11 cellular contexts compared by ENCODE assay signal in the genomic region with DNA sequence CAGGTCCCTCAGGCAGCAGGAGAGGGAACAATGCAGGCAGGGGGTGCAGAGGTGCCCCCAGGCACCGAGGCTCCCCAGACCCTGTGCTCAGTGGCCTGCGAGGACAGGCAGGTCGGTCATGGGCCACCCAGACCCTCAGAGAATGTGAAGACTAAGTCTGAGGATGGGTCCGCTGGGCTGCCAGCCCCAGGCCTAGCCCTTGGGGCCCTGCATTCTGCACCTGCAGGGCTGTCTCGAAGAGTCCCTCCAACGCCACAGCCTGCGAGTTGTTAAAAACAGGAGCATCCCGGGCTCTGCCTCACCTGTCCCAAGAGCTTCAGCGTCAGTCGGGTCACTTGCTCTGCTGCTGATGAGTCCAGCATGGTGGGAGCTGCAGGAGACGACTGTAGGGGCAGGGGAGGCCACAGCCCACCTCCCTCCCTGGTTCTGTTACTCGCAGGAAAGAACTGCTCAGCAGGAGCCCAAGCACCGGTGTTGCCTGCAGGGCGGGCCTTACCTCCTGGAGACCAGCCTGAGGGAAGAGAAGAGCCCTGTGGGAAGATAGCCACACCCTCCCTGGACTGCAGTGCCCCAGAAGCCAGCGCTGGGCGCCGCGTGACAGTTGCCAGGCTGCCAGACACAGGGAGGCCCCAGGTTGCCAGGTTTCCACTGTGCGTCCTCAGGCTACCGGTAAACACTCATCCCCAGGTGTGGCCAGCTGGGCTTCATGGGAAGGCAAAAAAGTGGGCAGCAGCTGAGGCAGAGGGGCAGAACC. TPM values are rescaled to one million over a fixed set of nuclear protein-coding genes. Genes with fewer than 3 reads are reported as not detected.
DNase-seq lines count a peak whose midpoint lies in the region; ATAC-seq and TF ChIP-seq lines count a peak whose summit lies in the region.
"Had no signal": no experiment of that assay in that cellular context is flagged by ENCODE, and none has a peak within 500 bp of the region (broad histone marks: within the 10 kb centered on the region; RNA-seq: fewer than 3 reads in every experiment).

No MANE protein-coding gene starts in this region.

- H2BK5ac ChIP-seq in H9 (ENCODE audit: insufficient read length, low read length): no peak overlapping the region

- peak overlapping the region in 2 of 3 experiments; percentile 32 to 44; a peak in 2 of 7 replicates for H3K27ac Mint-ChIP-seq in H9
- no peak overlapping the region for H3K27ac Mint-ChIP-seq in neural crest cell (ENCODE audit: unreplicated experiment)
- H3K27ac Mint-ChIP-seq: CD4-positive, alpha-beta memory T cell; HFFc6; immature natural killer cell had no signal

- H2BK15ac ChIP-seq in H9 (ENCODE audit: low read depth, low read length): no peak overlapping the region

- H2BK20ac ChIP-seq in H9 (ENCODE audit: low read depth, low read length, poor library complexity, severe bottlenecking): no peak overlapping the region

- H3K9me3 ChIP-seq in H9 (ENCODE audit: control insufficient read depth, low read depth, low read length) (no peaks in the 10 kb centered on the region), colonic mucosa (no peaks in the 10 kb centered on the region)

- intact Hi-C loops in colonic mucosa (cut with DNase I): no loop called here

- H3K14ac ChIP-seq in H9 (ENCODE audit: insufficient read depth, low read length): no peak overlapping the region; the same call in 1 of the 2 replicates

- H3T11ph ChIP-seq in H9 (ENCODE audit: low read length): no peak overlapping the region

- no peak overlapping the region for H3K4ac ChIP-seq in H9 (ENCODE audit: low read depth, low read length)

- H3K9me3 Mint-ChIP-seq in H9: no peaks in the 10 kb centered on the region
- H3K9me3 Mint-ChIP-seq in neural crest cell: no peaks in the 10 kb centered on the region
- H3K9me3 Mint-ChIP-seq: HFFc6 had no signal

- peaks cover 7% of the 10 kb centered on the region; the same call in 1 of the 2 replicates for H3K4me1 ChIP-seq in H9 (ENCODE audit: insufficient read depth, low read length)
- H3K4me1 ChIP-seq in colonic mucosa: no peaks in the 10 kb centered on the region

- no peak overlapping the region for H2BK12ac ChIP-seq in H9 (ENCODE audit: insufficient read length, low read depth, low read length)

- no peak overlapping the region for H4K5ac ChIP-seq in H9 (ENCODE audit: insufficient read length, low read depth, low read length)

- no peak overlapping the region for H3K23ac ChIP-seq in H9 (ENCODE audit: insufficient read length, low read depth, low read length)

- no peak overlapping the region for H3K4me3 ChIP-seq in colonic mucosa

- TF ChIP-seq CTCF in H9 (conservative IDR thresholded peaks at IDR 0.05) (no peak), colonic mucosa (IDR thresholded peaks at IDR 0.05) (no peak), neural crest cell (conservative IDR thresholded peaks at IDR 0.05) (no peak)

- H3K4me3 Mint-ChIP-seq in H9 (no peak overlapping the region), neural crest cell (peak overlapping the region; percentile 47)
- H3K4me3 Mint-ChIP-seq: CD4-positive, alpha-beta memory T cell; HFFc6; immature natural killer cell had no signal

- no peaks in the 10 kb centered on the region for H3K27me3 Mint-ChIP-seq in H9 (ENCODE audit: low read depth)
- no peaks in the 10 kb centered on the region for H3K27me3 Mint-ChIP-seq in neural crest cell (ENCODE audit: low read depth)
- H3K27me3 Mint-ChIP-seq: CD4-positive, alpha-beta memory T cell had no signal

- H3K27me3 ChIP-seq in H9 (ENCODE audit: insufficient read depth, low read length) (no peaks in the 10 kb centered on the region), colonic mucosa (no peaks in the 10 kb centered on the region)

- no peak overlapping the region for H4K91ac ChIP-seq in H9 (ENCODE audit: insufficient read length, low read depth, low read length)

- WGBS in H9 (ENCODE audit: extremely low coverage, insufficient read length, low lambda C conversion rate): no CpG with 5 or more reads among the region's 20 CpGs

- no peak overlapping the region for H2AFZ ChIP-seq in H9 (ENCODE audit: low read length)

- DNase-seq in H9 (peak; percentile 65), NCI-H2081 treated with DMSO at 0.1 percent for 48 hours (lab: John Stamatoyannopoulos, UW) (peak; percentile 19), colonic mucosa (peak; percentile 56), neural crest cell (ENCODE audit: low read depth, low spot score) (no peak), globus pallidus (ENCODE audit: low spot score) (no peak), kidney glomerular epithelial cell (lab: John Stamatoyannopoulos, UW) (no peak)
- DNase-seq: CD4-positive, alpha-beta memory T cell; HFFc6; immature natural killer cell had no signal

- peaks cover 32 to 34% of the 10 kb centered on the region in 2 experiments for H3K4me1 Mint-ChIP-seq in H9
- H3K4me1 Mint-ChIP-seq in neural crest cell: peaks cover 26% of the 10 kb centered on the region

- no peak overlapping the region for H2BK120ac ChIP-seq in H9 (ENCODE audit: low read depth, low read length, poor library complexity, severe bottlenecking)

- H2AK5ac ChIP-seq in H9 (ENCODE audit: insufficient read length, low read length): no peak overlapping the region

- H3K36me3 ChIP-seq in colonic mucosa: no peaks in the 10 kb centered on the region

- no peak overlapping the region for H3K4me2 ChIP-seq in H9 (ENCODE audit: insufficient read depth, insufficient read length, low read length)

- H3K27ac ChIP-seq in H9 (ENCODE audit: insufficient read length, low read depth, low read length): no peak overlapping the region
- H3K27ac ChIP-seq in colonic mucosa: no peak overlapping the region

- peaks cover 9% of the 10 kb centered on the region; the same call in 1 of the 2 replicates for H3K79me2 ChIP-seq in H9 (ENCODE audit: insufficient read depth, low read length)

- peak overlapping the region; percentile 30 for H3K18ac ChIP-seq in H9 (ENCODE audit: insufficient read length, low read depth, low read length)

- H4K20me1 ChIP-seq in H9 (ENCODE audit: control insufficient read depth, insufficient read depth, insufficient read length): no peaks in the 10 kb centered on the region

- peaks cover 2% of the 10 kb centered on the region for H3K79me1 ChIP-seq in H9 (ENCODE audit: insufficient read depth, low read depth, low read length, poor library complexity, severe bottlenecking)

- no peak overlapping the region for H3K56ac ChIP-seq in H9 (ENCODE audit: insufficient read length, low read depth, low read length)

- ATAC-seq in HG03457 (IDR thresholded peaks at IDR 0.05; ENCODE audit: unreplicated experiment): no peak
- ATAC-seq in HG02759 (IDR thresholded peaks at IDR 0.05; ENCODE audit: unreplicated experiment): no peak

- H3K36me3 Mint-ChIP-seq in H9 (ENCODE audit: insufficient read depth in 1 of 3, low read depth in 3 of 3): peaks cover 23 to 34% (median 33%) of the 10 kb centered on the region in 3 experiments
- H3K36me3 Mint-ChIP-seq in neural crest cell (ENCODE audit: low read depth): peaks cover 11% of the 10 kb centered on the region
- H3K36me3 Mint-ChIP-seq: CD4-positive, alpha-beta memory T cell had no signal

- peaks cover 10% of the 10 kb centered on the region for H3K23me2 ChIP-seq in H9 (ENCODE audit: insufficient read length, low read depth, low read length, poor library complexity, severe bottlenecking)

- H4K8ac ChIP-seq in H9 (replicated peaks; ENCODE audit: insufficient read length, low read depth, low read length): no peak overlapping the region

- no peak overlapping the region for H3K9ac ChIP-seq in H9 (ENCODE audit: extremely low read depth, insufficient read length, low read length)
- no peak overlapping the region for H3K9ac ChIP-seq in colonic mucosa (ENCODE audit: low read depth in 2 of 2, low read length in 2 of 2)

RNA-seq across cellular contexts. Expression of a gene that starts 5.8 kb away (rescaled TPM):
- total RNA-seq in H9 (2021) (17.2 and 19.1 TPM in 2 replicates), colonic mucosa (10 to 100 TPM in 1 of 2 donors, 1 to 10 TPM in 1; 5.5 to 25.7 TPM), neural crest cell (61.0 and 61.5 TPM in 2 replicates)

RNA-seq across cellular contexts. Expression of a gene that starts 6.1 kb away (rescaled TPM):
- 39.6 and 40.6 TPM in 2 replicates for total RNA-seq in H9 (2021)
- 10 to 100 TPM; 15.1 to 32.5 TPM for total RNA-seq in colonic mucosa
- 54.8 and 60.4 TPM in 2 replicates for total RNA-seq in neural crest cell

RNA-seq across cellular contexts. Expression of a gene that starts 31.7 kb away (rescaled TPM):
- total RNA-seq in H9 (2021): 26.2 and 26.5 TPM in 2 replicates
- total RNA-seq in colonic mucosa: 10 to 100 TPM in 1 of 2 donors, 1 to 10 TPM in 1; 8.0 to 12.4 TPM
- 23.0 and 23.1 TPM in 2 replicates for total RNA-seq in neural crest cell

RNA-seq across cellular contexts. Expression of a gene that starts 32.5 kb away (rescaled TPM):
- total RNA-seq in H9 (2021): 113 and 124 TPM in 2 replicates
- 100 to 1,000 TPM in 1 of 2 donors, 10 to 100 TPM in 1; 68.4 to 112 TPM for total RNA-seq in colonic mucosa
- 142 and 153 TPM in 2 replicates for total RNA-seq in neural crest cell

Comparison
In these comparisons a context has a peak if more than half of its experiments do, and no peak if none do; other contexts are left out.
1. DNase-seq: peak in H9 (single experiment), NCI-H2081 treated with DMSO at 0.1 percent for 48 hours (single experiment) and colonic mucosa (single experiment); none in neural crest cell (single experiment), globus pallidus (single experiment) and kidney glomerular epithelial cell (single experiment).